In the genomic region with DNA sequence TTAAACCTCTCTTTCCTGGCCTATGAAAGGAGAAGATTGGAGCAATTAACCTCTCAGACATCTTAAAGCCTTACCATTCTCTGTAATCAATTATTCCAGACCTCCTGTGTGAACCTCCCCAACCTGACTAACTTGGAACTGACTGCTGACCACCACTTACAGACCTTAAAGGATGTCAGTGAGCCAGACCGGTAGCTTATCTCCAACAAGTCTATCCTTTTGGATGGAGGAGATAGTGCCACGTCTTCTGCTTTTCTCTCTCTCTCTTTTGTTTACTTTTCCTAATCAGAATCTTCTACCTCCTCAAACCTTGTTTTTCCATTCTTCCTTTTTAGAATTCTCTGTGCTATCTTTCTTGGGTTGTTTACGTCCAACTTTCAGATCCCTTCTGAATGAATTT, we compare ENCODE assay signal across 23 cellular contexts.
"Had no signal": no experiment of that assay in that cellular context is flagged by ENCODE, and none has a peak within 500 bp of the region (broad histone marks: within the 10 kb centered on the region; RNA-seq: fewer than 3 reads in every experiment).

No MANE protein-coding gene starts in this region.

- ATAC-seq: T-cell had no signal

- DNase-seq: KBM-7; MG63; NCI-H1092; NCI-H1105 treated with DMSO at 0.1 percent for 48 hours; NCI-H1417 treated with DMSO at 0.1 percent for 48 hours; NCI-H146; NCI-H1694 treated with DMSO at 0.1 percent for 48 hours; NCI-H1930; NCI-H2081; NCI-H2107; NCI-H226; NCI-H446; NCI-H510A; NCI-H524 treated with DMSO at 0.1 percent for 48 hours; NCI-H69; NCI-H774; NK-92 treated with Interleukin-12 subunit alpha and Interleukin-12 subunit beta, amount 100 ng/mL, for 24 hours; Right ventricle myocardium superior; RPMI8226; SIG-M5; SK-N-SH; SW 1271; T-cell had no signal
